26 cellular contexts compared by ENCODE assay signal in the genomic region with DNA sequence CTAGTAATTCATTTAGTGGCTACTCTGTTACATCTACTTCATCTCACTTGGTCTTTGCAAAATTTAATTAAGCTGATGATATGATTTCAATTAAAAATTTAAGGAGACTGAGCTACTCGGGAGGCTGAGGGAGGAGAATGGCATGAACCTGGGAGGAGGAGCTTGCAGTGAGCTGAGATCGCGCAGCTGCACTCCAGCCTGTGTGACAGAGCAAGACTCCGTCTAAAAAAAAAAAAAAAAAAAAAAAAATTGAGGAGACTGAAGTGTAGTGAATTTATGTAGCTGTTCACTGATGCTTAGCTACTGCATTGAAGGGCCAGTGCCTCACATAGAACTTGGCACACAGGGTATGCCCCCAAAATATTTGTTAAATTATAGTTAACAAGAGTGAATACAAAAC.
DNase-seq lines count a peak whose midpoint lies in the region; TF ChIP-seq lines count a peak whose summit lies in the region.
"Had no signal": no experiment of that assay in that cellular context is flagged by ENCODE, and none has a peak within 500 bp of the region (broad histone marks: within the 10 kb centered on the region; RNA-seq: fewer than 3 reads in every experiment).

No MANE protein-coding gene starts in this region.

- H2BK12ac ChIP-seq in mesenchymal stem cell (ENCODE audit: low read length in 2 of 2), result no peak overlapping the region

- peak overlapping the region; percentile 41 for H3K4me3 Mint-ChIP-seq in MCF 10A (ENCODE audit: unreplicated experiment)
- H3K4me3 Mint-ChIP-seq: activated B cell treated with CpG ODN at 0.5 μM for 24 hours; activated CD4-positive, alpha-beta memory T cell treated with anti-CD3 and anti-CD28 coated beads, Interleukin-2, amount 10 ng/mL, durations not matched to agents 7 days and 5 days; central memory CD8-positive, alpha-beta T cell; T-helper 2 cell treated with Interferon-gamma antibody and Interleukin-4, amounts not matched to agents 5 μg/mL and 100 μg/mL, for 36 hours had no signal

- H3K9me3 Mint-ChIP-seq in MCF 10A (ENCODE audit: unreplicated experiment), result no peaks in the 10 kb centered on the region
- H3K9me3 Mint-ChIP-seq: activated B cell treated with CpG ODN at 0.5 μM for 24 hours; central memory CD8-positive, alpha-beta T cell had no signal

- H3K9ac ChIP-seq in mammary epithelial cell (ENCODE audit: insufficient read depth, low read length) (no peak overlapping the region), mesenchymal stem cell (ENCODE audit: low read length) (no peak overlapping the region), MM.1S (ENCODE audit: low read length) (no peak overlapping the region)

- no peak overlapping the region for H3K14ac ChIP-seq in mesenchymal stem cell (ENCODE audit: low read length in 2 of 2)

- no peaks in the 10 kb centered on the region for H3K4me1 ChIP-seq in mammary epithelial cell (ENCODE audit: insufficient read depth, low read length)
- H3K4me1 ChIP-seq in mesenchymal stem cell (ENCODE audit: control insufficient read depth, insufficient read depth, low read depth, low read length), result no peaks in the 10 kb centered on the region
- H3K4me1 ChIP-seq in thyroid gland, result no peaks in the 10 kb centered on the region
- H3K4me1 ChIP-seq in MM.1S (ENCODE audit: low read length), result no peaks in the 10 kb centered on the region
- H3K4me1 ChIP-seq: A549, esophagus squamous epithelium, lower lobe of right lung had no signal

- H3F3A ChIP-seq in MM.1S (ENCODE audit: insufficient read depth, low read length), result no peaks in the 10 kb centered on the region; the same call in 1 of the 2 replicates

- H3K27ac Mint-ChIP-seq in MCF 10A (ENCODE audit: low read depth, unreplicated experiment), result no peak overlapping the region
- H3K27ac Mint-ChIP-seq: activated B cell treated with CpG ODN at 0.5 μM for 24 hours; activated CD4-positive, alpha-beta memory T cell treated with anti-CD3 and anti-CD28 coated beads, Interleukin-2, amount 10 ng/mL, durations not matched to agents 7 days and 5 days; T-helper 2 cell treated with Interferon-gamma antibody and Interleukin-4, amounts not matched to agents 5 μg/mL and 100 μg/mL, for 36 hours had no signal

- no peaks in the 10 kb centered on the region for H3K79me2 ChIP-seq in mammary epithelial cell (ENCODE audit: insufficient read depth, low read length)
- no peaks in the 10 kb centered on the region for H3K79me2 ChIP-seq in MM.1S (ENCODE audit: low read length)

- H3K36me3 ChIP-seq in mammary epithelial cell (ENCODE audit: insufficient read depth, low read length) (no peaks in the 10 kb centered on the region), mesenchymal stem cell (ENCODE audit: control insufficient read depth in 1 of 2, insufficient read depth in 2 of 2, low read depth in 1 of 2, low read length in 2 of 2) (no peaks in the 10 kb centered on the region), thyroid gland (no peaks in the 10 kb centered on the region), MM.1S (replicated peaks; ENCODE audit: insufficient read depth, low read length) (no peaks in the 10 kb centered on the region)
- H3K36me3 ChIP-seq: esophagus squamous epithelium, lower lobe of right lung had no signal

- H3K18ac ChIP-seq in mesenchymal stem cell (ENCODE audit: low read depth in 1 of 2, low read length in 2 of 2), result no peak overlapping the region

- H3K4ac ChIP-seq in mesenchymal stem cell (ENCODE audit: low read depth in 1 of 2, low read length in 2 of 2), result no peak overlapping the region

- H2AFZ ChIP-seq in mammary epithelial cell (ENCODE audit: low read depth, low read length), result no peak overlapping the region
- no peak overlapping the region for H2AFZ ChIP-seq in mesenchymal stem cell (ENCODE audit: low read depth, low read length)
- no peak overlapping the region for H2AFZ ChIP-seq in MM.1S (ENCODE audit: low read length)

- H3K9me2 ChIP-seq in MM.1S (replicated peaks; ENCODE audit: insufficient read depth, low read length), result no peaks in the 10 kb centered on the region

- H4K20me1 ChIP-seq in mammary epithelial cell (ENCODE audit: insufficient read depth, low read length) (no peaks in the 10 kb centered on the region), MM.1S (ENCODE audit: insufficient read depth, low read length) (no peaks in the 10 kb centered on the region)

- dilution Hi-C loops in mammary epithelial cell (cut with HindIII; ENCODE audit: low sequenced_read_pairs), result no loop called here

- no peaks in the 10 kb centered on the region for H3K4me1 Mint-ChIP-seq in MCF 10A (ENCODE audit: insufficient read depth, unreplicated experiment)
- H3K4me1 Mint-ChIP-seq: activated B cell treated with CpG ODN at 0.5 μM for 24 hours; activated CD4-positive, alpha-beta memory T cell treated with anti-CD3 and anti-CD28 coated beads, Interleukin-2, amount 10 ng/mL, durations not matched to agents 7 days and 5 days; central memory CD8-positive, alpha-beta T cell had no signal

- no TSS peak for BruUV-seq in MCF 10A (replicated peaks; lab: Mats Ljungman, UMichigan)
- no TSS peak for BruUV-seq in mammary epithelial cell (replicated peaks; lab: Mats Ljungman, UMichigan)

- POLR2A ChIA-PET in MCF 10A (lab: Yijun Ruan, JAX), result no interaction called here

- H3K9me3 ChIP-seq in mammary epithelial cell (replicated peaks; ENCODE audit: insufficient read depth, low read length), result no peaks in the 10 kb centered on the region
- H3K9me3 ChIP-seq in mesenchymal stem cell (ENCODE audit: control insufficient read depth, low read length), result no peaks in the 10 kb centered on the region
- H3K9me3 ChIP-seq in thyroid gland, result no peaks in the 10 kb centered on the region
- H3K9me3 ChIP-seq in MM.1S (replicated peaks; ENCODE audit: insufficient read depth, low read length), result no peaks in the 10 kb centered on the region
- H3K9me3 ChIP-seq: A549, esophagus squamous epithelium, lower lobe of right lung had no signal

- DNase-seq in MCF 10A (ENCODE audit: unreplicated experiment) (no peak), mammary epithelial cell (no peak), SK-N-DZ (ENCODE audit: low spot score) (peak; percentile 74), mesenchymal stem cell (peak; percentile 13), thyroid gland (peak; percentile 22 to 44), NK-92 (lab: John Stamatoyannopoulos, UW; ENCODE audit: unreplicated experiment) (no peak), MM.1S (no peak), HPDE6-E6E7 (ENCODE audit: extremely low spot score) (no peak)
- DNase-seq: activated B cell treated with CpG ODN at 0.5 μM for 24 hours; activated CD4-positive, alpha-beta memory T cell treated with anti-CD3 and anti-CD28 coated beads, Interleukin-2, amount 10 ng/mL, durations not matched to agents 7 days and 5 days; activated naive CD4-positive, alpha-beta T cell; amygdala; C1 segment of cervical spinal cord; DMS79; effector CD4-positive, alpha-beta T cell; esophagus squamous epithelium; lower lobe of right lung; MV-4-11; NCI-H2029 treated with DMSO at 0.1 percent for 48 hours; NCI-H446 treated with DMSO at 0.1 percent for 48 hours; posterior cingulate gyrus; SHP77; stimulated activated CD4-positive, alpha-beta T cell treated with anti-CD3 and anti-CD28 coated beads, Interleukin-4, amount 100 ng/mL, for 4 hours had no signal

- H3K4me3 ChIP-seq in mammary epithelial cell (replicated peaks in 1 of 3; ENCODE audit: insufficient read depth in 1 of 3, low read depth in 2 of 3, low read length in 3 of 3), result no peak overlapping the region
- no peak overlapping the region for H3K4me3 ChIP-seq in mesenchymal stem cell (ENCODE audit: insufficient read depth in 1 of 2, low read depth in 1 of 2, low read length in 2 of 2)
- H3K4me3 ChIP-seq in thyroid gland (replicated peaks in 1 of 3), result no peak overlapping the region
- no peak overlapping the region for H3K4me3 ChIP-seq in MM.1S (ENCODE audit: low read length)
- H3K4me3 ChIP-seq: A549, esophagus squamous epithelium, lower lobe of right lung had no signal

- TF ChIP-seq POLR2A in thyroid gland (IDR thresholded peaks at IDR 0.05), result no peak

- no peak overlapping the region for H3K27ac ChIP-seq in mammary epithelial cell (ENCODE audit: insufficient read depth, low read depth, low read length)
- no peak overlapping the region for H3K27ac ChIP-seq in mesenchymal stem cell (ENCODE audit: low read length, poor library complexity, severe bottlenecking)
- no peak overlapping the region for H3K27ac ChIP-seq in thyroid gland
- no peak overlapping the region for H3K27ac ChIP-seq in MM.1S (ENCODE audit: low read length)
- H3K27ac ChIP-seq: A549, esophagus squamous epithelium, lower lobe of right lung had no signal

- H2AK5ac ChIP-seq in mesenchymal stem cell (ENCODE audit: low read length, severe bottlenecking), result no peak overlapping the region

- no peaks in the 10 kb centered on the region for H3K36me3 Mint-ChIP-seq in MCF 10A (ENCODE audit: insufficient read depth, unreplicated experiment)

- in situ Hi-C loops in mammary epithelial cell (cut with MboI; ENCODE audit: low sequenced_read_pairs in 2 of 2), result no loop called here

- no peak overlapping the region for H2BK120ac ChIP-seq in mesenchymal stem cell (ENCODE audit: low read depth, low read length)

- H2BK15ac ChIP-seq in mesenchymal stem cell (ENCODE audit: low read depth, poor library complexity, severe bottlenecking), result no peak overlapping the region

- intact Hi-C loops in MCF 10A (cut with micrococcal nuclease) (no loop called here), mammary epithelial cell (cut with micrococcal nuclease) (no loop called here), thyroid gland (cut with DNase I) (no loop called here)

- no peak overlapping the region for H4K91ac ChIP-seq in mesenchymal stem cell (ENCODE audit: low read length)

- 68% methylated on average over 4 of the region's 4 CpGs for WGBS in mammary epithelial cell (ENCODE audit: low coverage, missing lambda C conversion rate)
- 45% methylated on average over 4 of the region's 4 CpGs for WGBS in mesenchymal stem cell
- 16 to 31% methylated on average over 4 of the region's 4 CpGs for WGBS in thyroid gland, 2 donors

- H2BK5ac ChIP-seq in mesenchymal stem cell (ENCODE audit: low read depth, low read length, poor library complexity, severe bottlenecking), result no peak overlapping the region

- H3K27me3 Mint-ChIP-seq in MCF 10A (ENCODE audit: insufficient read depth, unreplicated experiment), result no peaks in the 10 kb centered on the region
- H3K27me3 Mint-ChIP-seq: activated B cell treated with CpG ODN at 0.5 μM for 24 hours; activated CD4-positive, alpha-beta memory T cell treated with anti-CD3 and anti-CD28 coated beads, Interleukin-2, amount 10 ng/mL, durations not matched to agents 7 days and 5 days; central memory CD8-positive, alpha-beta T cell had no signal

- H3K27me3 ChIP-seq in mammary epithelial cell (ENCODE audit: insufficient read depth, low read length), result peaks cover 2% of the 10 kb centered on the region
- H3K27me3 ChIP-seq in mesenchymal stem cell (ENCODE audit: control insufficient read depth in 1 of 2, insufficient read depth in 1 of 2, low read length in 2 of 2), result no peaks in the 10 kb centered on the region
- no peaks in the 10 kb centered on the region for H3K27me3 ChIP-seq in thyroid gland
- no peaks in the 10 kb centered on the region for H3K27me3 ChIP-seq in MM.1S (replicated peaks; ENCODE audit: insufficient read depth, low read length)
- H3K27me3 ChIP-seq: esophagus squamous epithelium had no signal

- no peak for TF ChIP-seq CTCF in MCF 10A (IDR thresholded peaks at IDR 0.05; ENCODE audit: unreplicated experiment)
- no peak for TF ChIP-seq CTCF in mammary epithelial cell (conservative IDR thresholded peaks at IDR 0.05 in 1 of 2, IDR thresholded peaks at IDR 0.05 in 1 of 2; ENCODE audit: extremely low read depth in 1 of 2, insufficient read depth in 1 of 2, low read depth in 1 of 2, low read length in 2 of 2)
- no peak for TF ChIP-seq CTCF in thyroid gland (IDR thresholded peaks at IDR 0.05)
- TF ChIP-seq CTCF in MM.1S (IDR thresholded peaks at IDR 0.05; ENCODE audit: low read length), result no peak

- H4K8ac ChIP-seq in mesenchymal stem cell (ENCODE audit: low read length), result no peak overlapping the region

- H3K4me2 ChIP-seq in mammary epithelial cell (ENCODE audit: insufficient read depth, low read depth, low read length) (no peak overlapping the region), mesenchymal stem cell (ENCODE audit: low read length, poor library complexity, severe bottlenecking) (no peak overlapping the region), MM.1S (ENCODE audit: low read depth, low read length) (no peak overlapping the region)
- H3K4me2 ChIP-seq: A549 had no signal

- H3K23ac ChIP-seq in mesenchymal stem cell (ENCODE audit: low read length in 2 of 2), result no peak overlapping the region

- CTCF ChIA-PET in MCF 10A (lab: Yijun Ruan, JAX) (no interaction called here), mammary epithelial cell (lab: Charles Lee; ENCODE audit: low non-redundant PET) (no interaction called here)

- no peaks in the 10 kb centered on the region for H3K79me1 ChIP-seq in mesenchymal stem cell (replicated peaks; ENCODE audit: low read length, poor library complexity, severe bottlenecking)

Comparison
In these comparisons a context has a peak if more than half of its experiments do, and no peak if none do; other contexts are left out.
1. DNase-seq: peak in SK-N-DZ (single experiment), mesenchymal stem cell (single experiment) and thyroid gland (2 of 2); none in MCF 10A (single experiment), mammary epithelial cell (single experiment), NK-92 (single experiment), MM.1S (single experiment) and HPDE6-E6E7 (single experiment).